9 cellular contexts compared by ENCODE assay signal in the genomic region with DNA sequence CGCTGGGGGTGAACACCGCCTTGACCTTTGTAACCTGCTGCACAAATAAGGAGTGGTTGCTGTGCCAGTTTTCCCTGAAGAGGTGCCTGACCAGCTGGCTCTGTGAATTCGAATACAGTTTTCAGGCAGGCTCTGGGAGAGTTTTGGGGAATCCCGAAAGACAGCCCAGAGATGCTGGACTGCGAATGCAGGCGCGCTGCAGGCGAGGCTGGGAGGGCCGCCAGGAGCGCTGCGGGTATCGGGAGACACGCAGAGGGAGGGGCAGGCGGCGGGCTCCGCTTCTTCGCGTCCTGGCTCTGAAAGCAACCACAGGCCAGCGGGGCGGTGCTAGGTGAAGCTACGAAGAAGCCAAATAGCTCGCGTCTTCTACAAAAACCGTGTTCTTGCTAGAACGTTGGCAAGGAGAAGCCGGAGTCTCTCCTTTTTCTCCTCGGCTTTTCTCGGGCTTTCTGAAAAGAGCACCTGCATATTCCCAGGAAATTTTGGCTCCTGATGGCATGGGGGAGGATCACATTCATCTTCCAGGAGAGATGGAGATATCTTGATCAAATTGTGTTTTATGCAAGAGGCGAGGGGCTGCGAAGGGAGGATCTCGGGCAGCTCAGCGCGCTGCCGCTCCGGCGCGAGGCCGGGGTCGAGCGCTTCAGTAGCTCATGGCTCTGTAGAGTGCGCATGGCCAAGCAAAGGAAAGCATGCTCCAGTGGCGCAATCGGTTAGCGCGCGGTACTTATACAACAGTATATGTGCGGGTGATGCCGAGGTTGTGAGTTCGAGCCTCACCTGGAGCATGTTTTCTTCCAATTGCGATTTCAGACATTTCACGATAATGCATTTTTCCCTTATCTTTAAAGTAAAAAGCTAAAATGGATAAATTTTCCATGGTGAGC.
DNase-seq lines count a peak whose midpoint lies in the region; ATAC-seq and TF ChIP-seq lines count a peak whose summit lies in the region.
"Had no signal": no experiment of that assay in that cellular context is flagged by ENCODE, and none has a peak within 500 bp of the region (broad histone marks: within the 10 kb centered on the region; RNA-seq: fewer than 3 reads in every experiment).

No MANE protein-coding gene starts in this region.

- peak overlapping the region; percentile 42 for H3K4me3 ChIP-seq in AG04450 (ENCODE audit: low read depth, low read length)
- H3K4me3 ChIP-seq in GM23338: peak overlapping the region; percentile 66
- H3K4me3 ChIP-seq in PC-3 (ENCODE audit: low read length): peak overlapping the region; percentile 75
- H3K4me3 ChIP-seq in mesenchymal stem cell (ENCODE audit: insufficient read depth in 1 of 2, low read depth in 1 of 2, low read length in 2 of 2): peak overlapping the region; percentile 48 to 72
- peak overlapping the region; percentile 43 to 54 for H3K4me3 ChIP-seq in stomach smooth muscle (ENCODE audit: low read length in 2 of 2)

- H2AFZ ChIP-seq in GM23338: peak overlapping the region; percentile 88
- H2AFZ ChIP-seq in PC-3 (ENCODE audit: low read length): peak overlapping the region; percentile 95
- H2AFZ ChIP-seq in mesenchymal stem cell (ENCODE audit: low read depth, low read length): no peak overlapping the region

- no peaks in the 10 kb centered on the region for H3K36me3 ChIP-seq in GM23338 (ENCODE audit: insufficient read depth)
- no peaks in the 10 kb centered on the region for H3K36me3 ChIP-seq in PC-3 (ENCODE audit: low read depth, low read length)
- no peaks in the 10 kb centered on the region for H3K36me3 ChIP-seq in mesenchymal stem cell (ENCODE audit: control insufficient read depth in 1 of 2, insufficient read depth in 2 of 2, low read depth in 1 of 2, low read length in 2 of 2)
- H3K36me3 ChIP-seq in stomach smooth muscle (ENCODE audit: control insufficient read depth in 2 of 2, insufficient read depth in 2 of 2, low read length in 2 of 2): no peaks in the 10 kb centered on the region

- no peak for TF ChIP-seq CTCF in AG04450 (IDR thresholded peaks at IDR 0.05; ENCODE audit: low read depth, low read length)
- peak; percentile 20 to 30 for TF ChIP-seq CTCF in GM23338 (conservative IDR thresholded peaks at IDR 0.05; ENCODE audit: low read depth in 2 of 2)
- TF ChIP-seq CTCF in PC-3 (conservative IDR thresholded peaks at IDR 0.05; ENCODE audit: low read depth, low read length): peak; percentile 31; the same call in 1 of the 2 replicates
- TF ChIP-seq CTCF in MCF 10A (IDR thresholded peaks at IDR 0.05; ENCODE audit: unreplicated experiment): no peak

- no peak overlapping the region for H3K18ac ChIP-seq in mesenchymal stem cell (ENCODE audit: low read depth in 1 of 2, low read length in 2 of 2)

- H3K79me1 ChIP-seq in mesenchymal stem cell (replicated peaks; ENCODE audit: low read length, poor library complexity, severe bottlenecking): no peaks in the 10 kb centered on the region

- no peak overlapping the region for H2BK15ac ChIP-seq in mesenchymal stem cell (ENCODE audit: low read depth, poor library complexity, severe bottlenecking)

- H4K91ac ChIP-seq in mesenchymal stem cell (ENCODE audit: low read length): no peak overlapping the region

- no peak overlapping the region for H3K4ac ChIP-seq in mesenchymal stem cell (ENCODE audit: low read depth in 1 of 2, low read length in 2 of 2)

- CTCF ChIA-PET in AG04450 (lab: Charles Lee) (no interaction called here), PC-3 (lab: Charles Lee) (interaction anchor here (0.5 kb wide), 1 partner anchor 31 kb away, joined by 5 read pairs; no protein-coding TSS in a partner anchor), MCF 10A (lab: Yijun Ruan, JAX) (interaction anchor here (0.5 to 4.2 kb wide), 14 partner anchors 11 to 333 kb away, joined by 3 to 11 read pairs (median 3); no protein-coding TSS in a partner anchor)

- WGBS in mesenchymal stem cell: 1% methylated on average over 49 of the region's 51 CpGs

- H3K36me3 Mint-ChIP-seq in GM23338 (ENCODE audit: low read depth): peaks cover 4% of the 10 kb centered on the region; the same call in 2 of the 3 replicates
- H3K36me3 Mint-ChIP-seq in MCF 10A (ENCODE audit: insufficient read depth, unreplicated experiment): peaks cover 19% of the 10 kb centered on the region

- peaks cover 5% of the 10 kb centered on the region for H3K9me3 Mint-ChIP-seq in GM23338
- peaks cover 6% of the 10 kb centered on the region for H3K9me3 Mint-ChIP-seq in MCF 10A (ENCODE audit: unreplicated experiment)

- H3K4me3 Mint-ChIP-seq in GM23338: peak overlapping the region; percentile 97
- peak overlapping the region; percentile 85 for H3K4me3 Mint-ChIP-seq in MCF 10A (ENCODE audit: unreplicated experiment)

- H3F3A ChIP-seq in GM23338 (replicated peaks; ENCODE audit: low read depth): peaks cover 8% of the 10 kb centered on the region
- H3F3A ChIP-seq in PC-3 (ENCODE audit: low read length, unreplicated experiment): peaks cover 3% of the 10 kb centered on the region

- H3K4me2 ChIP-seq in GM23338: peak overlapping the region; percentile 89
- peak overlapping the region; percentile 91 for H3K4me2 ChIP-seq in PC-3 (ENCODE audit: low read length)
- peak overlapping the region; percentile 81 for H3K4me2 ChIP-seq in mesenchymal stem cell (ENCODE audit: low read length, poor library complexity, severe bottlenecking)

- H3K9me2 ChIP-seq in GM23338 (ENCODE audit: insufficient read depth) (no peaks in the 10 kb centered on the region), PC-3 (replicated peaks; ENCODE audit: low read length) (no peaks in the 10 kb centered on the region)

- H4K20me1 ChIP-seq in GM23338 (replicated peaks; ENCODE audit: insufficient read depth): no peaks in the 10 kb centered on the region
- no peaks in the 10 kb centered on the region for H4K20me1 ChIP-seq in PC-3 (ENCODE audit: low read length)

- H4K8ac ChIP-seq in mesenchymal stem cell (ENCODE audit: low read length): no peak overlapping the region

- BruUV-seq in PC-3 (replicated peaks; lab: Mats Ljungman, UMichigan) (TSS peak; percentile 100), MCF 10A (replicated peaks; lab: Mats Ljungman, UMichigan) (TSS peak; percentile 100)

- no peak overlapping the region for H2BK12ac ChIP-seq in mesenchymal stem cell (ENCODE audit: low read length in 2 of 2)

- H2BK5ac ChIP-seq in mesenchymal stem cell (ENCODE audit: low read depth, low read length, poor library complexity, severe bottlenecking): no peak overlapping the region

- H3K4me1 ChIP-seq in GM23338 (ENCODE audit: insufficient read depth) (peaks cover 6% of the 10 kb centered on the region), PC-3 (ENCODE audit: insufficient read depth, low read length) (0 out of 2 replicates have a peak, but pooled peaks cover 4% of the 10 kb centered on the region), mesenchymal stem cell (ENCODE audit: control insufficient read depth, insufficient read depth, low read depth, low read length) (peaks cover 6% of the 10 kb centered on the region), stomach smooth muscle (ENCODE audit: control insufficient read depth, insufficient read depth, low read length) (peaks cover 5% of the 10 kb centered on the region)

- H2AK5ac ChIP-seq in mesenchymal stem cell (ENCODE audit: low read length, severe bottlenecking): no peak overlapping the region

- DNase-seq in AG04450 (ENCODE audit: low read depth, low spot score) (no peak), GM23338 (ENCODE audit: low spot score) (peak; percentile 92), PC-3 (peak; percentile 66), MCF 10A (ENCODE audit: unreplicated experiment) (peak; percentile 79), mesenchymal stem cell (peak; percentile 60)
- DNase-seq: left cardiac atrium had no signal

- H3K9ac ChIP-seq in PC-3 (ENCODE audit: low read length): no peak overlapping the region
- H3K9ac ChIP-seq in mesenchymal stem cell (ENCODE audit: low read length): no peak overlapping the region
- no peak overlapping the region for H3K9ac ChIP-seq in stomach smooth muscle (ENCODE audit: low read length in 2 of 2)

- no peak overlapping the region for H2BK120ac ChIP-seq in mesenchymal stem cell (ENCODE audit: low read depth, low read length)

- H3K27ac ChIP-seq in AG04450 (ENCODE audit: low read depth, low read length) (no peak overlapping the region), GM23338 (ENCODE audit: low read depth) (no peak overlapping the region), PC-3 (ENCODE audit: low read length) (no peak overlapping the region), mesenchymal stem cell (ENCODE audit: low read length, poor library complexity, severe bottlenecking) (no peak overlapping the region), stomach smooth muscle (ENCODE audit: low read length) (no peak overlapping the region)

- H3K4me1 Mint-ChIP-seq in GM23338: peaks cover 5% of the 10 kb centered on the region; the same call in 2 of the 3 replicates
- H3K4me1 Mint-ChIP-seq in MCF 10A (ENCODE audit: insufficient read depth, unreplicated experiment): no peaks in the 10 kb centered on the region

- ATAC-seq in GM23338 (peak; percentile 94), PC-3 (peak; percentile 92), GM19023 (IDR thresholded peaks at IDR 0.05; ENCODE audit: unreplicated experiment) (no peak), GM19035 (IDR thresholded peaks at IDR 0.05; ENCODE audit: unreplicated experiment) (no peak)

- H3K27me3 ChIP-seq in AG04450 (ENCODE audit: control insufficient read depth, insufficient read depth, low read length) (no peaks in the 10 kb centered on the region), GM23338 (ENCODE audit: insufficient read depth) (peaks cover 20% of the 10 kb centered on the region), PC-3 (ENCODE audit: low read length) (no peaks in the 10 kb centered on the region), mesenchymal stem cell (ENCODE audit: control insufficient read depth in 1 of 2, insufficient read depth in 1 of 2, low read length in 2 of 2) (peaks cover 3 to 20% of the 10 kb centered on the region in 2 experiments), stomach smooth muscle (ENCODE audit: control insufficient read depth in 1 of 2, insufficient read depth in 2 of 2, low read length in 2 of 2) (peaks cover 12 to 35% of the 10 kb centered on the region in 2 donors)

- POLR2A ChIA-PET in AG04450 (lab: Yijun Ruan, JAX) (no interaction called here), PC-3 (lab: Charles Lee; ENCODE audit: unreplicated experiment) (no interaction called here), MCF 10A (lab: Yijun Ruan, JAX) (interaction anchor here (0.6 to 4.6 kb wide), 18 partner anchors 12 to 1077 kb away, joined by 3 to 57 read pairs (median 4); no protein-coding TSS in a partner anchor)

- H3K27me3 Mint-ChIP-seq in GM23338 (ENCODE audit: insufficient read depth, low read depth, poor library complexity) (peaks cover 16% of the 10 kb centered on the region), MCF 10A (ENCODE audit: insufficient read depth, unreplicated experiment) (no peaks in the 10 kb centered on the region)

- H3K23ac ChIP-seq in mesenchymal stem cell (ENCODE audit: low read length in 2 of 2): no peak overlapping the region

- H3K79me2 ChIP-seq in GM23338 (replicated peaks; ENCODE audit: insufficient read depth): no peaks in the 10 kb centered on the region
- no peaks in the 10 kb centered on the region for H3K79me2 ChIP-seq in PC-3 (ENCODE audit: low read length)

- H3K14ac ChIP-seq in mesenchymal stem cell (ENCODE audit: low read length in 2 of 2): no peak overlapping the region

- H3K9me3 ChIP-seq in AG04450 (ENCODE audit: control insufficient read depth, insufficient read depth, low read length) (peaks cover 6% of the 10 kb centered on the region; the same call in 1 of the 2 replicates), PC-3 (ENCODE audit: low read length) (peaks cover 6% of the 10 kb centered on the region), mesenchymal stem cell (ENCODE audit: control insufficient read depth, low read length) (no peaks in the 10 kb centered on the region), stomach smooth muscle (ENCODE audit: control insufficient read depth in 2 of 2, low read length in 2 of 2) (peaks cover 0 to 8% of the 10 kb centered on the region in 2 donors)

- H3K27ac Mint-ChIP-seq in GM23338: peak overlapping the region; percentile 96
- H3K27ac Mint-ChIP-seq in MCF 10A (ENCODE audit: low read depth, unreplicated experiment): peak overlapping the region; percentile 73

- intact Hi-C loops in PC-3 (cut with micrococcal nuclease) (no loop called here), MCF 10A (cut with micrococcal nuclease) (loop anchor here (1.0 to 5.0 kb wide), 2 partner anchors 41 to 56 kb away; no protein-coding TSS in a partner anchor)

Comparison
In these comparisons a context has a peak if more than half of its experiments do, and no peak if none do; other contexts are left out.
1. CTCF ChIP-seq: peak in GM23338 (2 of 2) and PC-3 (single experiment); none in AG04450 (single experiment) and MCF 10A (single experiment).
2. ATAC-seq: peak in GM23338 (single experiment) and PC-3 (single experiment); none in GM19023 (single experiment) and GM19035 (single experiment).
3. Peak in every context shown above with its lines, with median percentiles within 50 percentile points of each other: H3K4me3 ChIP-seq and H3K4me2 ChIP-seq.